8 cellular contexts compared by ENCODE assay signal in genomic region chr1:226061793-226062557, GRCh38. TPM values are rescaled to one million over a fixed set of nuclear protein-coding genes. Genes with fewer than 3 reads are reported as not detected.
A peak's percentile ranks its signal among the peaks of the same experiment; 100 is the strongest.
DNase-seq lines count a peak whose midpoint lies in the region; ATAC-seq and TF ChIP-seq lines count a peak whose summit lies in the region.

No MANE protein-coding gene starts in this region.

- H3K27ac ChIP-seq in parathyroid adenoma, result peak overlapping the region; percentile 92

- no peaks in the 10 kb centered on the region for H3K36me3 ChIP-seq in parathyroid adenoma (ENCODE audit: control insufficient read depth, insufficient read depth, low read length)

- peak overlapping the region; percentile 68 for H3K9ac ChIP-seq in parathyroid adenoma

- H3K9me3 ChIP-seq in parathyroid adenoma (ENCODE audit: control insufficient read depth, low read length), result no peaks in the 10 kb centered on the region

- DNase-seq in GM04504 (ENCODE audit: low read depth) (peak; percentile 42), RKO (ENCODE audit: low spot score) (peak; percentile 79), amniotic epithelial cell (ENCODE audit: low read depth) (peak; percentile 63), left cardiac atrium (peak; percentile 84)
- DNase-seq in central memory CD4-positive, alpha-beta T cell, result no peak

- intact Hi-C loops in left cardiac atrium (cut with DNase I), result no loop called here

- no peak for TF ChIP-seq CTCF in parathyroid adenoma (IDR thresholded peaks at IDR 0.05)

- TF ChIP-seq RAD21 in Ishikawa (IDR thresholded peaks at IDR 0.05; ENCODE audit: low read depth), result no peak

- peak; percentile 55; the same call in 1 of the 2 replicates for TF ChIP-seq EP300 in Ishikawa (IDR thresholded peaks at IDR 0.05; ENCODE audit: borderline replicate concordance)

- peak; percentile 39 for ATAC-seq in GM21825 (IDR thresholded peaks at IDR 0.05; ENCODE audit: unreplicated experiment)
- ATAC-seq in left cardiac atrium, result peak; percentile 75 to 76

- peak overlapping the region; percentile 70 for H2AFZ ChIP-seq in parathyroid adenoma

- H3K27me3 ChIP-seq in parathyroid adenoma (ENCODE audit: control insufficient read depth, insufficient read depth, low read length), result no peaks in the 10 kb centered on the region

- H3K4me3 ChIP-seq in parathyroid adenoma (ENCODE audit: low read depth, low read length), result peak overlapping the region; percentile 63

- peaks cover 9% of the 10 kb centered on the region for H3K4me1 ChIP-seq in parathyroid adenoma

- H3K4me2 ChIP-seq in parathyroid adenoma (ENCODE audit: low read length), result peak overlapping the region; percentile 80

- H3K79me2 ChIP-seq in parathyroid adenoma, result peaks cover 16% of the 10 kb centered on the region

TF ChIP-seq in Ishikawa, 13 proteins besides CTCF, POLR2A, EP300 and RAD21:
- TF ChIP-seq TEAD4 (IDR thresholded peaks at IDR 0.05) (peak; percentile 10; the same call in 1 of the 2 replicates), USF1 (IDR thresholded peaks at IDR 0.05) (no peak), MAX (IDR thresholded peaks at IDR 0.05) (peak; percentile 77), TAF1 (IDR thresholded peaks at IDR 0.05; ENCODE audit: low read depth) (peak; percentile 66), FOXM1 (IDR thresholded peaks at IDR 0.05; ENCODE audit: borderline replicate concordance, low read depth) (no peak), NFIC (IDR thresholded peaks at IDR 0.05) (peak; percentile 72), YY1 (IDR thresholded peaks at IDR 0.05; ENCODE audit: low read depth) (peak; percentile 70), ZBTB7A (IDR thresholded peaks at IDR 0.05; ENCODE audit: low read depth) (peak; percentile 40; the same call in 1 of the 2 replicates)

RNA-seq across cellular contexts. Expression of gene H3-3A, which starts 0.5 kb away (rescaled TPM):
- total RNA-seq in left cardiac atrium, result 100 to 1,000 TPM; 285 to 316 TPM
